17 cellular contexts compared by ENCODE assay signal in the genomic region with DNA sequence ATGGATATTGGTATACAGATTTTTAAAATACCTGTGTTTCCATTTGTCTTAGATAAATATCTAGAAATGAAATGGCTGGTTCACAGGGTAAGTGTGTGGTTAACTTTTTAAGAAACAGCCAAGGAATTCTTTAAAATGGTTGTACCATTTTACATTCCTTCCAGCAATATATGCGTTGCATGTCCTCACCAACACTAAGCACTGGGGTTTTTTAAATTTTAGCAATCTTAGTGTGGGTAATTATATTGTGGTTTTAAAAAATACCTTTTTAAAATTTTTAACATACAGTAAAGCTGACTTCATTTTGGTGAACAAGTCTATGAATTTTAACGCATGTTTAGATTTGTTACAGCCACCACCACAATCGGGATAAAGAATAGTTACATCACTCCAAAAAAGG.
DNase-seq lines count a peak whose midpoint lies in the region; ATAC-seq and TF ChIP-seq lines count a peak whose summit lies in the region.
"Had no signal": no experiment of that assay in that cellular context is flagged by ENCODE, and none has a peak within 500 bp of the region (broad histone marks: within the 10 kb centered on the region; RNA-seq: fewer than 3 reads in every experiment).

No MANE protein-coding gene starts in this region.

- H3K9ac ChIP-seq in Karpas-422 (ENCODE audit: low read length) = no peak overlapping the region
- H3K9ac ChIP-seq: BLaER1 had no signal

- H4K20me1 ChIP-seq in Karpas-422 (ENCODE audit: insufficient read depth, low read depth, low read length) = no peaks in the 10 kb centered on the region
- H4K20me1 ChIP-seq: BLaER1 had no signal

- H3K9me3 ChIP-seq in Karpas-422 (ENCODE audit: low read length) = no peaks in the 10 kb centered on the region
- H3K9me3 ChIP-seq: A549, BLaER1 had no signal

- peak; percentile 33 for DNase-seq in AG04449 (ENCODE audit: low read depth, low spot score)
- no peak for DNase-seq in Karpas-422
- peak; percentile 34 for DNase-seq in astrocyte of the hippocampus (ENCODE audit: low read depth, low spot score)
- DNase-seq in fibroblast of peridontal ligament (ENCODE audit: extremely low read depth) = peak; percentile 51
- no peak for DNase-seq in NCI-H1105 treated with DMSO at 0.1 percent for 48 hours (lab: John Stamatoyannopoulos, UW)
- no peak for DNase-seq in activated CD4-positive, alpha-beta T cell treated with anti-CD3 and anti-CD28 coated beads for 4 hours
- DNase-seq: Calu3; CD8-positive, alpha-beta T cell; DND-41; GF-D8; HCEC 1CT had no signal

- H3K27ac ChIP-seq in Karpas-422 (ENCODE audit: low read length) = peak overlapping the region; percentile 88
- H3K27ac ChIP-seq: 22Rv1, A549, BLaER1 had no signal

- peak overlapping the region; percentile 73 for H3K4me2 ChIP-seq in Karpas-422 (ENCODE audit: low read depth, low read length, poor library complexity, severe bottlenecking)
- H3K4me2 ChIP-seq: A549, BLaER1, GM23338 had no signal

- CTCF ChIA-PET in AG04449 (lab: Yijun Ruan, JAX) = no interaction called here

- no peak overlapping the region for H2AFZ ChIP-seq in Karpas-422 (ENCODE audit: low read length)
- H2AFZ ChIP-seq: GM23338 had no signal

- peaks cover 92% of the 10 kb centered on the region for H3K79me2 ChIP-seq in Karpas-422 (ENCODE audit: low read length)

- H3K27me3 ChIP-seq in Karpas-422 (ENCODE audit: low read length) = no peaks in the 10 kb centered on the region
- H3K27me3 ChIP-seq: BLaER1 had no signal

- no peak for TF ChIP-seq CTCF in AG04449 (IDR thresholded peaks at IDR 0.05; ENCODE audit: insufficient read depth, low read length, missing control alignments)

- no peak for ATAC-seq in HG02623 (IDR thresholded peaks at IDR 0.05; ENCODE audit: unreplicated experiment)
- ATAC-seq in HG03097 (IDR thresholded peaks at IDR 0.05; ENCODE audit: low FRiP score, unreplicated experiment) = no peak
- ATAC-seq: A549; CD8-positive, alpha-beta T cell; GM23338 had no signal

- H3K9me2 ChIP-seq in Karpas-422 (replicated peaks; ENCODE audit: insufficient read depth, low read length) = no peaks in the 10 kb centered on the region

- peaks cover 82% of the 10 kb centered on the region for H3K4me1 ChIP-seq in Karpas-422 (ENCODE audit: low read length)
- H3K4me1 ChIP-seq: A549, BLaER1 had no signal

- POLR2A ChIA-PET in AG04449 (lab: Yijun Ruan, JAX) = no interaction called here

- H3K4me3 ChIP-seq in AG04449 (ENCODE audit: low read depth, low read length) (no peak overlapping the region), Karpas-422 (ENCODE audit: low read length) (no peak overlapping the region)
- H3K4me3 ChIP-seq: A549, BLaER1, GM23338 had no signal

- no peaks in the 10 kb centered on the region; the same call in 1 of the 2 replicates for H3K36me3 ChIP-seq in Karpas-422 (ENCODE audit: insufficient read depth, low read length)
- H3K36me3 ChIP-seq: BLaER1 had no signal

Comparison
In these comparisons a context has a peak if more than half of its experiments do, and no peak if none do; other contexts are left out.
1. DNase-seq: peak in AG04449 (single experiment), astrocyte of the hippocampus (single experiment) and fibroblast of peridontal ligament (single experiment); none in Karpas-422 (single experiment), NCI-H1105 treated with DMSO at 0.1 percent for 48 hours (single experiment) and activated CD4-positive, alpha-beta T cell treated with anti-CD3 and anti-CD28 coated beads for 4 hours (0 of 2).